In the genomic region with DNA sequence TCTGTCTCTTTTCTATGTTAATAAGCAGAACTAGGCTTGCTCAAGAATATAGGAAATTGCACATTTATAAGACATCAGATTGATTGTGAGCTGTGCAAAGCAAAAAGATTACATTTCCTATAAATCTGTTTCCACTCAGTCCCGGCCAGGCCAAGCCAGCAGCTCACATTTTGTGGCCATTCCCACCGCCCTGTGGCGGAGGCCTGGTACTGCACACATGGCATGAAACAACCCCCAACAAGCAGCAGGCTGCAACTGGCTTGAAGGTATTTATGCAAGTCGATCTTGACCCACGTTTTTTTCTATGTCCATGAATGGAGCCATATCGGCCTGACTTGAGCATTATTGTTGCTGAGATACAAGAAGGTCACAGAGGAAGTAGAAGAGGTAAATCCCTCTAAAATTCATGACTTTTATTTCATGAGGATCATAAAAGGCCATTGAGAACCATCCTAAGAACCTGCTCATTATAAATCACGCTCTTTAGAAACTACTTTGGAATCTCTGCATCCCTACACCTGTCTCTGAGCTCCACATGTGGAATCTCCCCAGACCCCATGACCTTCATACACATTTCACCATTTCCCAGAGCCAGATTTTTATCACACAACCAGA, we compare ENCODE assay signal across 1 cellular context.
TF ChIP-seq lines count a peak whose summit lies in the region.

No MANE protein-coding gene starts in this region.

TF ChIP-seq in H1, 55 proteins besides CTCF, POLR2A, EP300 and RAD21 (continued from another document):
- no peak for TF ChIP-seq CHD7 (IDR thresholded peaks at IDR 0.05; ENCODE audit: insufficient replicate concordance, low read length)
- no peak for TF ChIP-seq TBP (IDR thresholded peaks at IDR 0.05; ENCODE audit: low read depth, low read length)
- no peak for TF ChIP-seq MAFK (IDR thresholded peaks at IDR 0.05; ENCODE audit: low read depth, low read length)
- TF ChIP-seq KDM5A (IDR thresholded peaks at IDR 0.05; ENCODE audit: low read length) = no peak
- TF ChIP-seq CBX8 (IDR thresholded peaks at IDR 0.05; ENCODE audit: borderline replicate concordance, low read depth, low read length) = no peak
- TF ChIP-seq HDAC6 (IDR thresholded peaks at IDR 0.05; ENCODE audit: low read depth, low read length) = no peak
- TF ChIP-seq SP1 (IDR thresholded peaks at IDR 0.05; ENCODE audit: low read depth, low read length) = no peak
- TF ChIP-seq HDAC2 (IDR thresholded peaks at IDR 0.05; ENCODE audit: borderline replicate concordance in 1 of 2, low read depth in 2 of 2, low read length in 2 of 2) = no peak
- no peak for TF ChIP-seq POLR2AphosphoS5 (IDR thresholded peaks at IDR 0.05; ENCODE audit: low read depth, low read length)
- TF ChIP-seq SIRT6 (IDR thresholded peaks at IDR 0.05; ENCODE audit: low read length) = no peak
- no peak for TF ChIP-seq TAF7 (optimal IDR thresholded peaks at IDR 0.05; ENCODE audit: borderline replicate concordance, low read depth, low read length)
- no peak for TF ChIP-seq BCL11A (IDR thresholded peaks at IDR 0.05; ENCODE audit: low read depth in 2 of 2, low read length in 2 of 2)
- TF ChIP-seq MAX (IDR thresholded peaks at IDR 0.05) = peak; percentile 55
- no peak for TF ChIP-seq CTBP2 (IDR thresholded peaks at IDR 0.05; ENCODE audit: borderline replicate concordance, insufficient read depth, insufficient read length, low read length)
- no peak for TF ChIP-seq PHF8 (conservative IDR thresholded peaks at IDR 0.05; ENCODE audit: low read depth, low read length)
- no peak for TF ChIP-seq SP2 (IDR thresholded peaks at IDR 0.05; ENCODE audit: low read length)
- no peak for TF ChIP-seq GTF2F1 (IDR thresholded peaks at IDR 0.05; ENCODE audit: borderline replicate concordance, low read depth, low read length)
- no peak for TF ChIP-seq TAF1 (IDR thresholded peaks at IDR 0.05; ENCODE audit: low read depth, low read length)
- no peak for TF ChIP-seq RBBP5 (IDR thresholded peaks at IDR 0.05; ENCODE audit: borderline replicate concordance, low read depth, low read length)
- TF ChIP-seq TCF12 (IDR thresholded peaks at IDR 0.05; ENCODE audit: low read depth, low read length) = no peak
- peak; percentile 64; the same call in 1 of the 2 replicates for TF ChIP-seq TEAD4 (IDR thresholded peaks at IDR 0.05; ENCODE audit: low read depth, low read length)
- no peak for TF ChIP-seq ZNF274 (IDR thresholded peaks at IDR 0.05; ENCODE audit: borderline replicate concordance, extremely low read depth, low read length)
- no peak for TF ChIP-seq RFX5 (IDR thresholded peaks at IDR 0.05; ENCODE audit: borderline replicate concordance, low read depth, low read length)
- peak; percentile 57; the same call in 1 of the 2 replicates for TF ChIP-seq YY1 (IDR thresholded peaks at IDR 0.05; ENCODE audit: low read depth, low read length)
- no peak for TF ChIP-seq BRCA1 (IDR thresholded peaks at IDR 0.05; ENCODE audit: low read depth, low read length)
- TF ChIP-seq SP4 (IDR thresholded peaks at IDR 0.05; ENCODE audit: low read length) = no peak
- TF ChIP-seq CBX5 (IDR thresholded peaks at IDR 0.05; ENCODE audit: low read depth, low read length) = no peak
- TF ChIP-seq E2F6 (IDR thresholded peaks at IDR 0.05) = 0 out of 2 replicates have a peak, but pooled peaks have one; percentile 25
- no peak for TF ChIP-seq RNF2 (IDR thresholded peaks at IDR 0.05; ENCODE audit: borderline replicate concordance, low read depth, low read length, missing control alignments, poor library complexity, severe bottlenecking)
